Comparison of ENCODE assay signal across 1 cellular context in the genomic region with DNA sequence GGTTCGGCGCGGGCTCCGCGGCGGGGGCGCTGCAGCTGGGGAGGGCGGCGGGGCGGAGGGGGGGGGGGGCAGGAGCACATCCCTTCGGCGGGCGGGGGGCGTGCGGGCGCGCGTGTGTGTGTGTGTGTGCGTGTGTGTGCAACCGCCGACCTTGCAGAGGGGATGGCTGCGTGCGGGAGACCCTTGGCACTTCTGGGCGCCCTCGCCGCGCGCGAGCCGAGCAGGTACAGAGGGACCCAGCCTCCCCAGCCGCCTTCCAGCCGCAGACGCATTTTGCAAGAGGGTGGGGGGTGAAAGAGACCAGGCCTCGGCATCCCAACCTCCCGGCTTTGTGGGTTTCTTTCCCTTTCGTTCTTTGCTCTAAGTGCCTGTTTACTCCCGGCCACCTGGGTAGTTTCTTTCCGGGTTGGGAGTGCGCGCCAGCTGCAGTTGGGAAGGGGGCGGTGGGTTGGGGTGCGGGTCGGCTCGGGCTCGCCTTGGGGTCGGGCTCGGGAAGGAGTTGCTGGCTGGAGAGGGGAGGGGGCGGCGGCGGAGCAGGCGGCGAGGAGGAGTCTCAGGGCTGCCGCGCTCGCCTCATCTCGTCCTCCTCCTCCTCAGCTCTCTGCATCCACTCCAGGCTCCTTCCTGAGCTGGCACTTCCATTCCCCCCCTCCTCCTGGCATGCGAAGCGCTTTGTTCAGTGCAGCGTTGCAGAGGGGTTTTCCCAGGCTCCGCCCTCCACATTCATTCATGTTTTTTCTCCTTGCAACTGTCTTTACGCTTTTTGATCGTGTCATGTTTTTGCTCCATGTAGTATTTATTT.
TF ChIP-seq lines count a peak whose summit lies in the region.

No MANE protein-coding gene starts in this region.

TF ChIP-seq in HepG2, 621 proteins besides CTCF, POLR2A, EP300 and RAD21 (continued from another document and continues in another):
- TF ChIP-seq, protein P1, sequence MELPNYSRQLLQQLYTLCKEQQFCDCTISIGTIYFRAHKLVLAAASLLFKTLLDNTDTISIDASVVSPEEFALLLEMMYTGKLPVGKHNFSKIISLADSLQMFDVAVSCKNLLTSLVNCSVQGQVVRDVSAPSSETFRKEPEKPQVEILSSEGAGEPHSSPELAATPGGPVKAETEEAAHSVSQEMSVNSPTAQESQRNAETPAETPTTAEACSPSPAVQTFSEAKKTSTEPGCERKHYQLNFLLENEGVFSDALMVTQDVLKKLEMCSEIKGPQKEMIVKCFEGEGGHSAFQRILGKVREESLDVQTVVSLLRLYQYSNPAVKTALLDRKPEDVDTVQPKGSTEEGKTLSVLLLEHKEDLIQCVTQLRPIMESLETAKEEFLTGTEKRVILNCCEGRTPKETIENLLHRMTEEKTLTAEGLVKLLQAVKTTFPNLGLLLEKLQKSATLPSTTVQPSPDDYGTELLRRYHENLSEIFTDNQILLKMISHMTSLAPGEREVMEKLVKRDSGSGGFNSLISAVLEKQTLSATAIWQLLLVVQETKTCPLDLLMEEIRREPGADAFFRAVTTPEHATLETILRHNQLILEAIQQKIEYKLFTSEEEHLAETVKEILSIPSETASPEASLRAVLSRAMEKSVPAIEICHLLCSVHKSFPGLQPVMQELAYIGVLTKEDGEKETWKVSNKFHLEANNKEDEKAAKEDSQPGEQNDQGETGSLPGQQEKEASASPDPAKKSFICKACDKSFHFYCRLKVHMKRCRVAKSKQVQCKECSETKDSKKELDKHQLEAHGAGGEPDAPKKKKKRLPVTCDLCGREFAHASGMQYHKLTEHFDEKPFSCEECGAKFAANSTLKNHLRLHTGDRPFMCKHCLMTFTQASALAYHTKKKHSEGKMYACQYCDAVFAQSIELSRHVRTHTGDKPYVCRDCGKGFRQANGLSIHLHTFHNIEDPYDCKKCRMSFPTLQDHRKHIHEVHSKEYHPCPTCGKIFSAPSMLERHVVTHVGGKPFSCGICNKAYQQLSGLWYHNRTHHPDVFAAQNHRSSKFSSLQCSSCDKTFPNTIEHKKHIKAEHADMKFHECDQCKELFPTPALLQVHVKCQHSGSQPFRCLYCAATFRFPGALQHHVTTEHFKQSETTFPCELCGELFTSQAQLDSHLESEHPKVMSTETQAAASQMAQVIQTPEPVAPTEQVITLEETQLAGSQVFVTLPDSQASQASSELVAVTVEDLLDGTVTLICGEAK (IDR thresholded peaks at IDR 0.05) = no peak
- TF ChIP-seq, protein P1 (CRISPR knock-in tag; IDR thresholded peaks at IDR 0.05) = 0 out of 2 replicates have a peak, but pooled peaks have one; percentile 22
- 0 out of 2 replicates have a peak, but pooled peaks have one; percentile 52 for TF ChIP-seq ZNF451 (CRISPR knock-in tag; IDR thresholded peaks at IDR 0.05)
- TF ChIP-seq ZNF441 (CRISPR knock-in tag; IDR thresholded peaks at IDR 0.05; ENCODE audit: borderline replicate concordance) = 0 out of 2 replicates have a peak, but pooled peaks have one; percentile 11
- no peak for TF ChIP-seq ZNF567 (CRISPR knock-in tag; IDR thresholded peaks at IDR 0.05; ENCODE audit: borderline replicate concordance)
- TF ChIP-seq HOXA5 (CRISPR knock-in tag; IDR thresholded peaks at IDR 0.05) = no peak
- TF ChIP-seq GFI1 (CRISPR knock-in tag; IDR thresholded peaks at IDR 0.05; ENCODE audit: borderline replicate concordance) = no peak
- TF ChIP-seq FOXO1 (CRISPR knock-in tag; IDR thresholded peaks at IDR 0.05) = 0 out of 2 replicates have a peak, but pooled peaks have one; percentile 31
- no peak for TF ChIP-seq REXO4 (CRISPR knock-in tag; IDR thresholded peaks at IDR 0.05; ENCODE audit: borderline replicate concordance)
- TF ChIP-seq, protein P2, sequence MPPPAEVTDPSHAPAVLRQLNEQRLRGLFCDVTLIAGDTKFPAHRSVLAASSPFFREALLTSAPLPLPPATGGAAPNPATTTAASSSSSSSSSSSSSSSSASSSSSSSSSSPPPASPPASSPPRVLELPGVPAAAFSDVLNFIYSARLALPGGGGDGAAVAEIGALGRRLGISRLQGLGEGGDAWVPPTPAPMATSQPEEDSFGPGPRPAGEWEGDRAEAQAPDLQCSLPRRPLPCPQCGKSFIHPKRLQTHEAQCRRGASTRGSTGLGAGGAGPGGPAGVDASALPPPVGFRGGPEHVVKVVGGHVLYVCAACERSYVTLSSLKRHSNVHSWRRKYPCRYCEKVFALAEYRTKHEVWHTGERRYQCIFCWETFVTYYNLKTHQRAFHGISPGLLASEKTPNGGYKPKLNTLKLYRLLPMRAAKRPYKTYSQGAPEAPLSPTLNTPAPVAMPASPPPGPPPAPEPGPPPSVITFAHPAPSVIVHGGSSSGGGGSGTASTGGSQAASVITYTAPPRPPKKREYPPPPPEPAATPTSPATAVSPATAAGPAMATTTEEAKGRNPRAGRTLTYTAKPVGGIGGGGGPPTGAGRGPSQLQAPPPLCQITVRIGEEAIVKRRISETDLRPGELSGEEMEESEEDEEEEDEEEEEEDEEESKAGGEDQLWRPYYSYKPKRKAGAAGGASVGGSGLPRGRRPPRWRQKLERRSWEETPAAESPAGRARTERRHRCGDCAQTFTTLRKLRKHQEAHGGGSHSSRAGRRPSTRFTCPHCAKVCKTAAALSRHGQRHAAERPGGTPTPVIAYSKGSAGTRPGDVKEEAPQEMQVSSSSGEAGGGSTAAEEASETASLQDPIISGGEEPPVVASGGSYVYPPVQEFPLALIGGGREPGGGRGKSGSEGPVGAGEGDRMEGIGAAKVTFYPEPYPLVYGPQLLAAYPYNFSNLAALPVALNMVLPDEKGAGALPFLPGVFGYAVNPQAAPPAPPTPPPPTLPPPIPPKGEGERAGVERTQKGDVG (CRISPR knock-in tag; IDR thresholded peaks at IDR 0.05; ENCODE audit: borderline replicate concordance) = no peak
- peak; percentile 89; the same call in 1 of the 2 replicates for TF ChIP-seq RELA (CRISPR knock-in tag; IDR thresholded peaks at IDR 0.05)
- TF ChIP-seq TSC22D2 (CRISPR knock-in tag; IDR thresholded peaks at IDR 0.05; ENCODE audit: borderline replicate concordance) = no peak
- no peak for TF ChIP-seq ZFAT (CRISPR knock-in tag; conservative IDR thresholded peaks at IDR 0.05)
- TF ChIP-seq ARNT2 (CRISPR knock-in tag; IDR thresholded peaks at IDR 0.05; ENCODE audit: low read depth) = no peak
- TF ChIP-seq, protein P3, sequence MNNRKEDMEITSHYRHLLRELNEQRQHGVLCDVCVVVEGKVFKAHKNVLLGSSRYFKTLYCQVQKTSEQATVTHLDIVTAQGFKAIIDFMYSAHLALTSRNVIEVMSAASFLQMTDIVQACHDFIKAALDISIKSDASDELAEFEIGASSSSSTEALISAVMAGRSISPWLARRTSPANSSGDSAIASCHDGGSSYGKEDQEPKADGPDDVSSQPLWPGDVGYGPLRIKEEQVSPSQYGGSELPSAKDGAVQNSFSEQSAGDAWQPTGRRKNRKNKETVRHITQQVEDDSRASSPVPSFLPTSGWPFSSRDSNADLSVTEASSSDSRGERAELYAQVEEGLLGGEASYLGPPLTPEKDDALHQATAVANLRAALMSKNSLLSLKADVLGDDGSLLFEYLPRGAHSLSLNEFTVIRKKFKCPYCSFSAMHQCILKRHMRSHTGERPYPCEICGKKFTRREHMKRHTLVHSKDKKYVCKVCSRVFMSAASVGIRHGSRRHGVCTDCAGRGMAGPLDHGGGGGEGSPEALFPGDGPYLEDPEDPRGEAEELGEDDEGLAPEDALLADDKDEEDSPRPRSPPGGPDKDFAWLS (CRISPR knock-in tag; IDR thresholded peaks at IDR 0.05; ENCODE audit: borderline replicate concordance) = no peak
- TF ChIP-seq ETV6 (CRISPR knock-in tag; conservative IDR thresholded peaks at IDR 0.05) = no peak
- no peak for TF ChIP-seq AKAP8 (CRISPR knock-in tag; IDR thresholded peaks at IDR 0.05)
- TF ChIP-seq POGZ (CRISPR knock-in tag; IDR thresholded peaks at IDR 0.05) = 0 out of 2 replicates have a peak, but pooled peaks have one; percentile 20
- TF ChIP-seq ZNF577 (CRISPR knock-in tag; IDR thresholded peaks at IDR 0.05; ENCODE audit: borderline replicate concordance, low read depth) = no peak
- TF ChIP-seq, protein P4, sequence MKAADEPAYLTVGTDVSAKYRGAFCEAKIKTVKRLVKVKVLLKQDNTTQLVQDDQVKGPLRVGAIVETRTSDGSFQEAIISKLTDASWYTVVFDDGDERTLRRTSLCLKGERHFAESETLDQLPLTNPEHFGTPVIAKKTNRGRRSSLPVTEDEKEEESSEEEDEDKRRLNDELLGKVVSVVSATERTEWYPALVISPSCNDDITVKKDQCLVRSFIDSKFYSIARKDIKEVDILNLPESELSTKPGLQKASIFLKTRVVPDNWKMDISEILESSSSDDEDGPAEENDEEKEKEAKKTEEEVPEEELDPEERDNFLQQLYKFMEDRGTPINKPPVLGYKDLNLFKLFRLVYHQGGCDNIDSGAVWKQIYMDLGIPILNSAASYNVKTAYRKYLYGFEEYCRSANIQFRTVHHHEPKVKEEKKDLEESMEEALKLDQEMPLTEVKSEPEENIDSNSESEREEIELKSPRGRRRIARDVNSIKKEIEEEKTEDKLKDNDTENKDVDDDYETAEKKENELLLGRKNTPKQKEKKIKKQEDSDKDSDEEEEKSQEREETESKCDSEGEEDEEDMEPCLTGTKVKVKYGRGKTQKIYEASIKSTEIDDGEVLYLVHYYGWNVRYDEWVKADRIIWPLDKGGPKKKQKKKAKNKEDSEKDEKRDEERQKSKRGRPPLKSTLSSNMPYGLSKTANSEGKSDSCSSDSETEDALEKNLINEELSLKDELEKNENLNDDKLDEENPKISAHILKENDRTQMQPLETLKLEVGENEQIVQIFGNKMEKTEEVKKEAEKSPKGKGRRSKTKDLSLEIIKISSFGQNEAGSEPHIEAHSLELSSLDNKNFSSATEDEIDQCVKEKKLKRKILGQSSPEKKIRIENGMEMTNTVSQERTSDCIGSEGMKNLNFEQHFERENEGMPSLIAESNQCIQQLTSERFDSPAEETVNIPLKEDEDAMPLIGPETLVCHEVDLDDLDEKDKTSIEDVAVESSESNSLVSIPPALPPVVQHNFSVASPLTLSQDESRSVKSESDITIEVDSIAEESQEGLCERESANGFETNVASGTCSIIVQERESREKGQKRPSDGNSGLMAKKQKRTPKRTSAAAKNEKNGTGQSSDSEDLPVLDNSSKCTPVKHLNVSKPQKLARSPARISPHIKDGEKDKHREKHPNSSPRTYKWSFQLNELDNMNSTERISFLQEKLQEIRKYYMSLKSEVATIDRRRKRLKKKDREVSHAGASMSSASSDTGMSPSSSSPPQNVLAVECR (CRISPR knock-in tag; IDR thresholded peaks at IDR 0.05; ENCODE audit: borderline replicate concordance) = peak; percentile 76
- no peak for TF ChIP-seq KLF11 (CRISPR knock-in tag; IDR thresholded peaks at IDR 0.05)
- TF ChIP-seq LCORL (IDR thresholded peaks at IDR 0.05) = no peak
- peak; percentile 43; the same call in 1 of the 2 replicates for TF ChIP-seq LCORL (CRISPR knock-in tag; IDR thresholded peaks at IDR 0.05)
- no peak for TF ChIP-seq PPARG (CRISPR knock-in tag; conservative IDR thresholded peaks at IDR 0.05)
- peak; percentile 65 for TF ChIP-seq RBM39 (IDR thresholded peaks at IDR 0.05; ENCODE audit: low read depth, low read length, poor library complexity, severe bottlenecking)
- no peak for TF ChIP-seq ZNF282 (IDR thresholded peaks at IDR 0.05; ENCODE audit: partially characterized antibody)
- TF ChIP-seq, protein P5, sequence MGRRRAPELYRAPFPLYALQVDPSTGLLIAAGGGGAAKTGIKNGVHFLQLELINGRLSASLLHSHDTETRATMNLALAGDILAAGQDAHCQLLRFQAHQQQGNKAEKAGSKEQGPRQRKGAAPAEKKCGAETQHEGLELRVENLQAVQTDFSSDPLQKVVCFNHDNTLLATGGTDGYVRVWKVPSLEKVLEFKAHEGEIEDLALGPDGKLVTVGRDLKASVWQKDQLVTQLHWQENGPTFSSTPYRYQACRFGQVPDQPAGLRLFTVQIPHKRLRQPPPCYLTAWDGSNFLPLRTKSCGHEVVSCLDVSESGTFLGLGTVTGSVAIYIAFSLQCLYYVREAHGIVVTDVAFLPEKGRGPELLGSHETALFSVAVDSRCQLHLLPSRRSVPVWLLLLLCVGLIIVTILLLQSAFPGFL (CRISPR knock-in tag; IDR thresholded peaks at IDR 0.05) = no peak
- TF ChIP-seq ZSCAN21 (CRISPR knock-in tag; IDR thresholded peaks at IDR 0.05; ENCODE audit: borderline replicate concordance) = peak; percentile 42; the same call in 1 of the 2 replicates
- TF ChIP-seq SIN3B (IDR thresholded peaks at IDR 0.05; ENCODE audit: low read length) = no peak
- no peak for TF ChIP-seq ZNF260 (CRISPR knock-in tag; IDR thresholded peaks at IDR 0.05; ENCODE audit: borderline replicate concordance, low read depth)
- TF ChIP-seq ZNF510 (CRISPR knock-in tag; IDR thresholded peaks at IDR 0.05; ENCODE audit: low read depth) = no peak
- TF ChIP-seq NFKBIZ (CRISPR knock-in tag; IDR thresholded peaks at IDR 0.05) = peak; percentile 50; the same call in 1 of the 2 replicates
- TF ChIP-seq HNRNPUL1 (IDR thresholded peaks at IDR 0.05; ENCODE audit: low read depth, low read length) = no peak
- peak; percentile 88; the same call in 1 of the 2 replicates for TF ChIP-seq ZNF292 (CRISPR knock-in tag; IDR thresholded peaks at IDR 0.05; ENCODE audit: borderline replicate concordance, low read depth)
- no peak for TF ChIP-seq ARNT (IDR thresholded peaks at IDR 0.05)
- TF ChIP-seq, protein P6, sequence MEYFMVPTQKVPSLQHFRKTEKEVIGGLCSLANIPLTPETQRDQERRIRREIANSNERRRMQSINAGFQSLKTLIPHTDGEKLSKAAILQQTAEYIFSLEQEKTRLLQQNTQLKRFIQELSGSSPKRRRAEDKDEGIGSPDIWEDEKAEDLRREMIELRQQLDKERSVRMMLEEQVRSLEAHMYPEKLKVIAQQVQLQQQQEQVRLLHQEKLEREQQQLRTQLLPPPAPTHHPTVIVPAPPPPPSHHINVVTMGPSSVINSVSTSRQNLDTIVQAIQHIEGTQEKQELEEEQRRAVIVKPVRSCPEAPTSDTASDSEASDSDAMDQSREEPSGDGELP (IDR thresholded peaks at IDR 0.05; ENCODE audit: borderline replicate concordance, low read depth) = peak; percentile 62; the same call in 1 of the 2 replicates
- peak; percentile 61; the same call in 1 of the 2 replicates for TF ChIP-seq KDM2A (CRISPR knock-in tag; IDR thresholded peaks at IDR 0.05; ENCODE audit: borderline replicate concordance, low read depth)
